Comparison of ENCODE assay signal across 12 cellular contexts in genomic region chr9:80892703-80893102, GRCh38.
DNase-seq lines count a peak whose midpoint lies in the region; ATAC-seq and TF ChIP-seq lines count a peak whose summit lies in the region.
"Had no signal": no experiment of that assay in that cellular context is flagged by ENCODE, and none has a peak within 500 bp of the region (broad histone marks: within the 10 kb centered on the region; RNA-seq: fewer than 3 reads in every experiment).

No MANE protein-coding gene starts in this region.

- TF ChIP-seq CTCF in PC-3 (conservative IDR thresholded peaks at IDR 0.05; ENCODE audit: low read depth, low read length) (no peak), gastrocnemius medialis (IDR thresholded peaks at IDR 0.05 in 4 of 5, conservative IDR thresholded peaks at IDR 0.05 in 1 of 5) (no peak)

- no TSS peak for BruUV-seq in PC-3 (replicated peaks; lab: Mats Ljungman, UMichigan)

- intact Hi-C loops in PC-3 (cut with micrococcal nuclease) = loop anchor here (10.0 kb wide), 2 partner anchors 132 to 792 kb away; partner anchors contain the start of gene TLE1
- intact Hi-C loops in cardiac septum (cut with DNase I) = no loop called here
- intact Hi-C loops in gastrocnemius medialis (cut with DNase I; ENCODE audit: low total_unique reads) = no loop called here

- DNase-seq in EL (peak; percentile 42), PC-3 (peak; percentile 39), dedifferentiated amniotic fluid mesenchymal stem cell (ENCODE audit: extremely low spot score) (peak; percentile 29), cardiac septum (ENCODE audit: low spot score) (no peak), gastrocnemius medialis (no peak), COR-L47 (lab: John Stamatoyannopoulos, UW) (no peak), activated gamma-delta T cell (lab: John Stamatoyannopoulos, UW) (no peak)
- DNase-seq: BE2C; CD4-positive, alpha-beta memory T cell; KBM-7 had no signal

- H3K27ac ChIP-seq in PC-3 (ENCODE audit: low read length) = no peak overlapping the region
- no peak overlapping the region for H3K27ac ChIP-seq in gastrocnemius medialis
- H3K27ac ChIP-seq: C4-2B had no signal

- no peaks in the 10 kb centered on the region for H4K20me1 ChIP-seq in PC-3 (ENCODE audit: low read length)

- ATAC-seq in PC-3 (peak; percentile 29; the same call in 1 of the 2 replicates), gastrocnemius medialis (no peak)
- ATAC-seq: HCT116 had no signal

- no peak overlapping the region for H2AFZ ChIP-seq in PC-3 (ENCODE audit: low read length)

- H3K9me3 ChIP-seq in PC-3 (ENCODE audit: low read length) (no peaks in the 10 kb centered on the region), gastrocnemius medialis (no peaks in the 10 kb centered on the region)
- H3K9me3 ChIP-seq: BE2C had no signal

- H3K4me2 ChIP-seq in PC-3 (ENCODE audit: low read length) = no peak overlapping the region

- no peaks in the 10 kb centered on the region for H3F3A ChIP-seq in PC-3 (ENCODE audit: low read length, unreplicated experiment)

- no peaks in the 10 kb centered on the region for H3K79me2 ChIP-seq in PC-3 (ENCODE audit: low read length)

- POLR2A ChIA-PET in PC-3 (lab: Charles Lee; ENCODE audit: unreplicated experiment) = no interaction called here

- H3K4me1 ChIP-seq in PC-3 (ENCODE audit: insufficient read depth, low read length) (peaks cover 5% of the 10 kb centered on the region; the same call in 1 of the 2 replicates), gastrocnemius medialis (no peaks in the 10 kb centered on the region)
- H3K4me1 ChIP-seq: BE2C had no signal

- CTCF ChIA-PET in PC-3 (lab: Charles Lee) = no interaction called here

- H3K4me3 ChIP-seq in PC-3 (ENCODE audit: low read length) (no peak overlapping the region), gastrocnemius medialis (no peak overlapping the region)

- no peak overlapping the region for H3K9ac ChIP-seq in PC-3 (ENCODE audit: low read length)

- in situ Hi-C loops in gastrocnemius medialis (cut with MboI; ENCODE audit: low sequenced_read_pairs in 4 of 4) = no loop called here

- no peaks in the 10 kb centered on the region for H3K27me3 ChIP-seq in PC-3 (ENCODE audit: low read length)
- H3K27me3 ChIP-seq in gastrocnemius medialis = no peaks in the 10 kb centered on the region
- H3K27me3 ChIP-seq: BE2C had no signal

- no peaks in the 10 kb centered on the region for H3K9me2 ChIP-seq in PC-3 (replicated peaks; ENCODE audit: low read length)

- no peaks in the 10 kb centered on the region for H3K36me3 ChIP-seq in PC-3 (ENCODE audit: low read depth, low read length)
- no peaks in the 10 kb centered on the region for H3K36me3 ChIP-seq in gastrocnemius medialis
- H3K36me3 ChIP-seq: BE2C had no signal

- no peak for TF ChIP-seq POLR2A in gastrocnemius medialis (IDR thresholded peaks at IDR 0.05)

Comparison
In these comparisons a context has a peak if more than half of its experiments do, and no peak if none do; other contexts are left out.
1. DNase-seq: peak in EL (single experiment), PC-3 (single experiment) and dedifferentiated amniotic fluid mesenchymal stem cell (single experiment); none in cardiac septum (single experiment), gastrocnemius medialis (0 of 2), COR-L47 (single experiment) and activated gamma-delta T cell (single experiment).